ENCODE assay signal across 2 cellular contexts in the genomic region with DNA sequence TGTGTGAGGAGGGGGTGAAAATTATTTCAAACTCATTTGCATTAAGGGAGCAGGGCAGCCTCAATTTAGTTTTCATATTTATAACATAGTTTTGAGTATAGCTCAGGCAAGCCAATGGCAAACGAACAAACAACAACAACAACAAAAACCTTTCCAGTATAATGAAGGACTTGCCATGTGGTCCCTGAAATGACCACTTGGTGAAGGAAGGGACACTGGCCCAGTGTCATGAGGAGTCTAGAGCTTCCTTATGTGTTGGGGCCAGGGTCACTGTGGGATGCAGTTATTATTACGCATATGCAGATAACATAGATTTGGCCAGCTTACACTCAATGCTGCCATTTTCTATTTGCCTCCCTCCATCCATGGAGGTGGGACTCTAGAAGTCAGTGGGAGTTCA.
TF ChIP-seq lines count a peak whose summit lies in the region.

No MANE protein-coding gene starts in this region.

TF ChIP-seq in GM23338, 12 proteins besides CTCF, POLR2A, EP300 and RAD21:
- TF ChIP-seq, protein P1, sequence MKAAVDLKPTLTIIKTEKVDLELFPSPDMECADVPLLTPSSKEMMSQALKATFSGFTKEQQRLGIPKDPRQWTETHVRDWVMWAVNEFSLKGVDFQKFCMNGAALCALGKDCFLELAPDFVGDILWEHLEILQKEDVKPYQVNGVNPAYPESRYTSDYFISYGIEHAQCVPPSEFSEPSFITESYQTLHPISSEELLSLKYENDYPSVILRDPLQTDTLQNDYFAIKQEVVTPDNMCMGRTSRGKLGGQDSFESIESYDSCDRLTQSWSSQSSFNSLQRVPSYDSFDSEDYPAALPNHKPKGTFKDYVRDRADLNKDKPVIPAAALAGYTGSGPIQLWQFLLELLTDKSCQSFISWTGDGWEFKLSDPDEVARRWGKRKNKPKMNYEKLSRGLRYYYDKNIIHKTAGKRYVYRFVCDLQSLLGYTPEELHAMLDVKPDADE (IDR thresholded peaks at IDR 0.05), result no peak
- TF ChIP-seq CREB1 (CRISPR knock-in tag; IDR thresholded peaks at IDR 0.05; ENCODE audit: low read depth), result no peak
- no peak for TF ChIP-seq JUNB (IDR thresholded peaks at IDR 0.05; ENCODE audit: unreplicated experiment)
- TF ChIP-seq ZNF331 (CRISPR knock-in tag; IDR thresholded peaks at IDR 0.05; ENCODE audit: low read depth), result no peak
- no peak for TF ChIP-seq EZH2 (IDR thresholded peaks at IDR 0.05; ENCODE audit: low read depth, unreplicated experiment)
- no peak for TF ChIP-seq ZNF114 (CRISPR knock-in tag; IDR thresholded peaks at IDR 0.05)

TF ChIP-seq in K562, 482 proteins besides CTCF, POLR2A, EP300 and RAD21:
- TF ChIP-seq SNRNP70 (optimal IDR thresholded peaks at IDR 0.05; ENCODE audit: low read depth, low read length), result no peak
- TF ChIP-seq ZNF282 (CRISPR knock-in tag; IDR thresholded peaks at IDR 0.05), result no peak
- no peak for TF ChIP-seq GATAD2A (IDR thresholded peaks at IDR 0.05)
- TF ChIP-seq NFXL1 (CRISPR knock-in tag; IDR thresholded peaks at IDR 0.05), result no peak
TF ChIP-seq in K562: peak in this region for 0.
